In genomic region chr22:20031732-20032406, GRCh38 we compare ENCODE assay signal across 15 cellular contexts. TPM values are rescaled to one million over a fixed set of nuclear protein-coding genes. Genes with fewer than 3 reads are reported as not detected.
DNase-seq lines count a peak whose midpoint lies in the region; ATAC-seq and TF ChIP-seq lines count a peak whose summit lies in the region.
"Had no signal": no experiment of that assay in that cellular context is flagged by ENCODE, and none has a peak within 500 bp of the region (broad histone marks: within the 10 kb centered on the region; RNA-seq: fewer than 3 reads in every experiment).

No MANE protein-coding gene starts in this region.

- H3K4me1 Mint-ChIP-seq in activated CD4-positive, alpha-beta T cell treated with anti-CD3 and anti-CD28 coated beads, Interleukin-2, amount 10 ng/mL, durations not matched to agents 24 days and 14 days, result peaks cover 7% of the 10 kb centered on the region
- H3K4me1 Mint-ChIP-seq: brain had no signal

- no peaks in the 10 kb centered on the region for H3K9me3 Mint-ChIP-seq in activated CD4-positive, alpha-beta T cell treated with anti-CD3 and anti-CD28 coated beads, Interleukin-2, amount 10 ng/mL, durations not matched to agents 24 days and 14 days
- H3K9me3 Mint-ChIP-seq: brain had no signal

- peaks cover 0 to 8% (median 0%) of the 10 kb centered on the region in 8 donors for H3K9me3 ChIP-seq in spleen
- H3K9me3 ChIP-seq: esophagus muscularis mucosa had no signal

- no peak overlapping the region for H3K4me3 ChIP-seq in spleen
- H3K4me3 ChIP-seq: esophagus muscularis mucosa, skin epidermis had no signal

- intact Hi-C loops in activated CD4-positive, alpha-beta T cell treated with anti-CD3 and anti-CD28 coated beads, Interleukin-2, amount 10 ng/mL, durations not matched to agents 24 days and 14 days (cut with micrococcal nuclease), result no loop called here
- intact Hi-C loops in spleen (cut with DNase I; ENCODE audit: low total_unique reads), result no loop called here

- no peaks in the 10 kb centered on the region for H3K27me3 ChIP-seq in spleen (replicated peaks in 1 of 7)
- H3K27me3 ChIP-seq: esophagus muscularis mucosa had no signal

- ATAC-seq in GM21423 (IDR thresholded peaks at IDR 0.05; ENCODE audit: unreplicated experiment) (no peak), HG02759 (IDR thresholded peaks at IDR 0.05; ENCODE audit: unreplicated experiment) (no peak)

- peak overlapping the region in 7 of 8 donors; percentile 29 to 82 (median 76) for H3K27ac ChIP-seq in spleen
- H3K27ac ChIP-seq: esophagus muscularis mucosa, KMS-11 had no signal

- peak; percentile 11 for DNase-seq in activated CD4-positive, alpha-beta T cell treated with anti-CD3 and anti-CD28 coated beads for 1 hour
- no peak for DNase-seq in activated CD4-positive, alpha-beta T cell treated with anti-CD3 and anti-CD28 coated beads, Interleukin-2, amount 10 ng/mL, durations not matched to agents 24 days and 14 days
- DNase-seq in NCI-H748 treated with DMSO at 0.1 percent for 48 hours (lab: John Stamatoyannopoulos, UW) (peak; percentile 1), spleen (no peak), nucleus accumbens (lab: John Stamatoyannopoulos, UW) (no peak)
- peak; percentile 82 for DNase-seq in activated effector memory CD4-positive, alpha-beta T cell treated with anti-CD3 and anti-CD28 coated beads, Interleukin-2, amount 50 U/mL, for 16 hours
- DNase-seq: ACHN; activated CD8-positive, alpha-beta memory T cell treated with anti-CD3 and anti-CD28 coated beads for 24 hours; Right ventricle myocardium superior had no signal

- 62 to 85% (median 68%) methylated on average over 9 to 16 of the region's 16 CpGs for WGBS in spleen, 5 donors

- no peak for TF ChIP-seq POLR2A in spleen (IDR thresholded peaks at IDR 0.05)

- TF ChIP-seq CTCF in spleen (IDR thresholded peaks at IDR 0.05 in 8 of 11, conservative IDR thresholded peaks at IDR 0.05 in 3 of 11), result no peak

- H3K27ac Mint-ChIP-seq in activated CD4-positive, alpha-beta T cell treated with anti-CD3 and anti-CD28 coated beads, Interleukin-2, amount 10 ng/mL, durations not matched to agents 24 days and 14 days, result no peak overlapping the region
- H3K27ac Mint-ChIP-seq: brain had no signal

- H3K27me3 Mint-ChIP-seq in activated CD4-positive, alpha-beta T cell treated with anti-CD3 and anti-CD28 coated beads, Interleukin-2, amount 10 ng/mL, durations not matched to agents 24 days and 14 days, result no peaks in the 10 kb centered on the region
- H3K27me3 Mint-ChIP-seq: brain had no signal

- H3K36me3 Mint-ChIP-seq in activated CD4-positive, alpha-beta T cell treated with anti-CD3 and anti-CD28 coated beads, Interleukin-2, amount 10 ng/mL, durations not matched to agents 24 days and 14 days (ENCODE audit: low read depth), result peaks cover 7% of the 10 kb centered on the region
- H3K36me3 Mint-ChIP-seq: brain had no signal

- H3K4me3 Mint-ChIP-seq in activated CD4-positive, alpha-beta T cell treated with anti-CD3 and anti-CD28 coated beads, Interleukin-2, amount 10 ng/mL, durations not matched to agents 24 days and 14 days, result no peak overlapping the region
- H3K4me3 Mint-ChIP-seq: brain had no signal

- H3K36me3 ChIP-seq in spleen, result peaks cover 0 to 63% (median 2%) of the 10 kb centered on the region in 6 donors

- H3K4me1 ChIP-seq in spleen, result peaks cover 15 to 91% (median 78%) of the 10 kb centered on the region in 6 donors

RNA-seq across cellular contexts. Expression of gene TANGO2, which starts 11.0 kb away (rescaled TPM):
- total RNA-seq in activated CD4-positive, alpha-beta T cell treated with anti-CD3 and anti-CD28 coated beads, Interleukin-2, amount 10 ng/mL, durations not matched to agents 24 days and 14 days, result 27.1 and 31.5 TPM in 2 replicates
- 10 to 100 TPM; 35.9 to 72.2 (median 57.2) TPM for total RNA-seq in spleen
- 10 to 100 TPM; 18.7 to 30.9 (median 21.6) TPM for polyA plus RNA-seq in spleen

RNA-seq across cellular contexts. Expression of gene ARVCF, which starts 15.2 kb away (rescaled TPM):
- 2.6 and 4.1 TPM in 2 replicates for total RNA-seq in activated CD4-positive, alpha-beta T cell treated with anti-CD3 and anti-CD28 coated beads, Interleukin-2, amount 10 ng/mL, durations not matched to agents 24 days and 14 days
- total RNA-seq in spleen, result 10 to 100 TPM; 18.1 to 96.7 (median 29.5) TPM
- 10 to 100 TPM in 2 of 3 donors, 1 to 10 TPM in 1; 9.4 to 42.5 (median 10.4) TPM for polyA plus RNA-seq in spleen

RNA-seq across cellular contexts. Expression of gene DGCR8, which starts 48.2 kb away (rescaled TPM):
- 73.2 and 74.2 TPM in 2 replicates for total RNA-seq in activated CD4-positive, alpha-beta T cell treated with anti-CD3 and anti-CD28 coated beads, Interleukin-2, amount 10 ng/mL, durations not matched to agents 24 days and 14 days
- total RNA-seq in spleen, result 10 to 100 TPM; 25.1 to 62.7 (median 36.1) TPM
- polyA plus RNA-seq in spleen, result 10 to 100 TPM in 2 of 3 donors, 1 to 10 TPM in 1; 7.8 to 17.1 (median 14.3) TPM

Comparison
In these comparisons a context has a peak if more than half of its experiments do, and no peak if none do; other contexts are left out.
1. DNase-seq: peak in activated CD4-positive, alpha-beta T cell treated with anti-CD3 and anti-CD28 coated beads for 1 hour (single experiment), NCI-H748 treated with DMSO at 0.1 percent for 48 hours (single experiment) and activated effector memory CD4-positive, alpha-beta T cell treated with anti-CD3 and anti-CD28 coated beads, Interleukin-2, amount 50 U/mL, for 16 hours (single experiment); none in activated CD4-positive, alpha-beta T cell treated with anti-CD3 and anti-CD28 coated beads, Interleukin-2, amount 10 ng/mL, durations not matched to agents 24 days and 14 days (single experiment), spleen (single experiment) and nucleus accumbens (0 of 56).